ENCODE assay signal across 8 cellular contexts in the genomic region with DNA sequence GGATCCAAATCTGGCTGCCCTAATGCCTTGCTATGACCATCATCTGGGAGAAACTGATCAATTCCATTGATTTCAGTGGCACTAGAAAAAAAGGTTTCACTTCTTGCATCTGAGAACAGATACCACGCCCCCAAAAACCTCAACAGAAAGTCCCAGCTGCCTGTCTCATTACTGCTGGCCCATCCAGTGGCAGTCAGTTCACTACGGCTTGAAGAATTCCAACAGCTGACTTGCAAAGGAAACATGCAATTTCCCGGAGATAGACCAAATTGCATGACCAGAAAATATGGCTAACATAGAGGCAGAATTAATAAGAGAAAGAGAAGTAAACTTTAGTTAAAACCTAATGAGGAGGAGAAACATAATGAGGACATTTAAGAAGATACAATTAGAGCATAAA. TPM values are rescaled to one million over a fixed set of nuclear protein-coding genes. Genes with fewer than 3 reads are reported as not detected.
A peak's percentile ranks its signal among the peaks of the same experiment; 100 is the strongest.
DNase-seq lines count a peak whose midpoint lies in the region; ATAC-seq and TF ChIP-seq lines count a peak whose summit lies in the region.

No MANE protein-coding gene starts in this region.

- no peaks in the 10 kb centered on the region for H3K9me3 Mint-ChIP-seq in activated CD8-positive, alpha-beta T cell treated with anti-CD3 and anti-CD28 coated beads for 36 hours
- no peaks in the 10 kb centered on the region for H3K9me3 Mint-ChIP-seq in glutamatergic neuron (ENCODE audit: unreplicated experiment)

- H3K36me3 Mint-ChIP-seq in activated CD8-positive, alpha-beta T cell treated with anti-CD3 and anti-CD28 coated beads for 36 hours (ENCODE audit: low read depth) = no peaks in the 10 kb centered on the region
- no peaks in the 10 kb centered on the region for H3K36me3 Mint-ChIP-seq in glutamatergic neuron (ENCODE audit: unreplicated experiment)

- TF ChIP-seq CTCF in activated CD8-positive, alpha-beta T cell treated with anti-CD3 and anti-CD28 coated beads for 36 hours (IDR thresholded peaks at IDR 0.05) = no peak
- no peak for TF ChIP-seq CTCF in glutamatergic neuron (IDR thresholded peaks at IDR 0.05; ENCODE audit: partially characterized antibody, unreplicated experiment)

- peaks cover 16% of the 10 kb centered on the region for H3K4me1 Mint-ChIP-seq in activated CD8-positive, alpha-beta T cell treated with anti-CD3 and anti-CD28 coated beads for 36 hours (ENCODE audit: low read depth)
- peaks cover 3% of the 10 kb centered on the region for H3K4me1 Mint-ChIP-seq in glutamatergic neuron (ENCODE audit: low read depth, unreplicated experiment)

- intact Hi-C loops in activated CD8-positive, alpha-beta T cell treated with anti-CD3 and anti-CD28 coated beads for 36 hours (cut with micrococcal nuclease) = no loop called here

- ATAC-seq in HG02973 (IDR thresholded peaks at IDR 0.05; ENCODE audit: unreplicated experiment) = peak; percentile 73
- peak; percentile 69 for ATAC-seq in activated CD8-positive, alpha-beta T cell treated with anti-CD3 and anti-CD28 coated beads for 36 hours

- no peak overlapping the region for H3K4me3 Mint-ChIP-seq in activated CD8-positive, alpha-beta T cell treated with anti-CD3 and anti-CD28 coated beads for 36 hours
- no peak overlapping the region for H3K4me3 Mint-ChIP-seq in glutamatergic neuron (ENCODE audit: unreplicated experiment)

- no peak overlapping the region for H3K27ac Mint-ChIP-seq in activated CD8-positive, alpha-beta T cell treated with anti-CD3 and anti-CD28 coated beads for 36 hours
- H3K27ac Mint-ChIP-seq in glutamatergic neuron (ENCODE audit: unreplicated experiment) = no peak overlapping the region

- no peaks in the 10 kb centered on the region for H3K27me3 Mint-ChIP-seq in activated CD8-positive, alpha-beta T cell treated with anti-CD3 and anti-CD28 coated beads for 36 hours
- H3K27me3 Mint-ChIP-seq in glutamatergic neuron (ENCODE audit: unreplicated experiment) = no peaks in the 10 kb centered on the region

- CTCF ChIA-PET in activated CD8-positive, alpha-beta T cell treated with anti-CD3 and anti-CD28 coated beads for 36 hours (lab: Charles Lee) = no interaction called here

- peak; percentile 72 for DNase-seq in activated effector memory CD4-positive, alpha-beta T cell treated with anti-CD3 and anti-CD28 coated beads, Interleukin-2, amount 50 U/mL, for 16 hours
- no peak for DNase-seq in activated effector memory CD4-positive, alpha-beta T cell treated with Interleukin-2 at 50 U/mL for 16 hours
- peak; percentile 66 for DNase-seq in activated CD8-positive, alpha-beta T cell treated with anti-CD3 and anti-CD28 coated beads for 36 hours
- peak; percentile 19 for DNase-seq in stimulated activated naive CD4-positive, alpha-beta T cell treated with Interleukin-2 at 50 U/mL for 16 hours (lab: John Stamatoyannopoulos, UW)
- DNase-seq in glutamatergic neuron = no peak
- no peak for DNase-seq in SKM-1 treated with dmso at 0.1 percent for 144 hours (lab: John Stamatoyannopoulos, UW; ENCODE audit: unreplicated experiment)
- DNase-seq in T1000 (lab: John Stamatoyannopoulos, UW) = no peak

- POLR2A ChIA-PET in activated CD8-positive, alpha-beta T cell treated with anti-CD3 and anti-CD28 coated beads for 36 hours (lab: Charles Lee) = no interaction called here

RNA-seq across cellular contexts. Expression of gene UGCG, which starts 48.6 kb away (rescaled TPM):
- 10 to 100 TPM; 13.5 to 14.3 TPM for total RNA-seq in activated CD8-positive, alpha-beta T cell treated with anti-CD3 and anti-CD28 coated beads for 36 hours
- 16.0 TPM for total RNA-seq in glutamatergic neuron (ENCODE audit: unreplicated experiment)

Comparison
In these comparisons a context has a peak if more than half of its experiments do, and no peak if none do; other contexts are left out.
1. DNase-seq: peak in activated effector memory CD4-positive, alpha-beta T cell treated with anti-CD3 and anti-CD28 coated beads, Interleukin-2, amount 50 U/mL, for 16 hours (single experiment), activated CD8-positive, alpha-beta T cell treated with anti-CD3 and anti-CD28 coated beads for 36 hours (single experiment) and stimulated activated naive CD4-positive, alpha-beta T cell treated with Interleukin-2 at 50 U/mL for 16 hours (single experiment); none in activated effector memory CD4-positive, alpha-beta T cell treated with Interleukin-2 at 50 U/mL for 16 hours (single experiment), glutamatergic neuron (single experiment), SKM-1 treated with dmso at 0.1 percent for 144 hours (single experiment) and T1000 (single experiment).